In genomic region chr5:78547731-78548189, GRCh38 we compare ENCODE assay signal across 11 cellular contexts.
DNase-seq lines count a peak whose midpoint lies in the region; ATAC-seq, FAIRE-seq and TF ChIP-seq lines count a peak whose summit lies in the region.
"Had no signal": no experiment of that assay in that cellular context is flagged by ENCODE, and none has a peak within 500 bp of the region (broad histone marks: within the 10 kb centered on the region; RNA-seq: fewer than 3 reads in every experiment).

No MANE protein-coding gene starts in this region.

- no peak for TF ChIP-seq CTCF in H1 (IDR thresholded peaks at IDR 0.05; ENCODE audit: control extremely low read depth in 1 of 3, insufficient read depth in 1 of 3, low read depth in 1 of 3, low read length in 3 of 3)

- H2AFZ ChIP-seq in H1 (ENCODE audit: low read length), result no peak overlapping the region

- CTCF ChIA-PET in H1 (lab: Charles Lee; ENCODE audit: partially characterized antibody), result interaction anchor here (0.9 to 1.5 kb wide), 2 partner anchors 12 to 15 kb away, joined by 3 to 5 read pairs; no protein-coding TSS in a partner anchor

- H3K9ac ChIP-seq in H1 (replicated peaks in 1 of 4; ENCODE audit: extremely low read depth in 1 of 4, low read depth in 3 of 4, low read length in 3 of 4) (no peak overlapping the region), mucosa of rectum (ENCODE audit: low read depth in 1 of 2, low read length in 2 of 2) (peak overlapping the region in 1 of 2 donors; percentile 2)

- peaks cover 3% of the 10 kb centered on the region; the same call in 1 of the 2 replicates for H3K79me1 ChIP-seq in H1 (ENCODE audit: low read depth, low read length)

- peak overlapping the region; percentile 13 for H4K91ac ChIP-seq in H1 (replicated peaks; ENCODE audit: insufficient read length, low read length)

- H3K4me3 ChIP-seq in H1 (ENCODE audit: extremely low read depth in 1 of 4, insufficient read depth in 2 of 4, low read depth in 3 of 4, low read length in 4 of 4), result no peak overlapping the region
- H3K4me3 ChIP-seq in mucosa of rectum (ENCODE audit: low read length in 2 of 2), result no peak overlapping the region

- H3K56ac ChIP-seq in H1 (replicated peaks; ENCODE audit: insufficient read length, low read depth, low read length), result no peak overlapping the region

- H3K27ac Mint-ChIP-seq in activated T-cell treated with anti-CD3 and anti-CD28 coated beads, Interleukin-2, amount 50 U/mL, for 72 hours, result no peak overlapping the region
- H3K27ac Mint-ChIP-seq: activated B cell treated with CpG ODN at 0.5 μM for 24 hours had no signal

- DNase-seq in NCI-H82 (lab: John Stamatoyannopoulos, UW) (peak; percentile 17), NCI-H82 treated with DMSO at 0.1 percent for 48 hours (lab: John Stamatoyannopoulos, UW; ENCODE audit: unreplicated experiment) (no peak), H1 (ENCODE audit: low read depth in 1 of 2, low spot score in 2 of 2) (no peak), urothelium cell line (ENCODE audit: low spot score) (peak; percentile 44), CD1c-positive myeloid dendritic cell (ENCODE audit: extremely low spot score) (no peak)
- DNase-seq in activated T-cell treated with anti-CD3 and anti-CD28 coated beads, Interleukin-2, amount 50 U/mL, for 72 hours, result no peak
- DNase-seq: activated B cell treated with CpG ODN at 0.5 μM for 24 hours had no signal

- H3K27me3 Mint-ChIP-seq in activated T-cell treated with anti-CD3 and anti-CD28 coated beads, Interleukin-2, amount 50 U/mL, for 72 hours (ENCODE audit: low read depth), result no peaks in the 10 kb centered on the region
- H3K27me3 Mint-ChIP-seq: activated B cell treated with CpG ODN at 0.5 μM for 24 hours had no signal

- WGBS in H1 (ENCODE audit: extremely low coverage in 1 of 2, insufficient coverage in 1 of 2, insufficient read length in 1 of 2, insufficient replicate concordance in 2 of 2, low coverage in 1 of 2, low lambda C conversion rate in 2 of 2, missing lambda C conversion rate in 1 of 2), 2 experiments, result 81% methylated on average over 14 of the region's 14 CpGs; no CpG with 5 or more reads in 1 of the 2 experiments

- TF ChIP-seq EP300 in H1 (IDR thresholded peaks at IDR 0.05; ENCODE audit: borderline replicate concordance in 1 of 2, low read depth in 2 of 2, low read length in 2 of 2), result no peak

- no peak overlapping the region for H2BK12ac ChIP-seq in H1 (ENCODE audit: low read depth, low read length)

- no peaks in the 10 kb centered on the region for H3K9me3 Mint-ChIP-seq in activated T-cell treated with anti-CD3 and anti-CD28 coated beads, Interleukin-2, amount 50 U/mL, for 72 hours
- H3K9me3 Mint-ChIP-seq: activated B cell treated with CpG ODN at 0.5 μM for 24 hours had no signal

- POLR2A ChIA-PET in H1 (lab: Charles Lee; ENCODE audit: partially characterized antibody), result no interaction called here

- H3K14ac ChIP-seq in H1 (ENCODE audit: insufficient read length), result no peak overlapping the region

- H2BK20ac ChIP-seq in H1 (ENCODE audit: low read length), result no peak overlapping the region

- peak overlapping the region; percentile 22; the same call in 1 of the 2 replicates for H2BK5ac ChIP-seq in H1 (ENCODE audit: low read depth, low read length)

- H3K4me1 ChIP-seq in H1 (replicated peaks in 1 of 4; ENCODE audit: control insufficient read depth in 3 of 4, insufficient read depth in 4 of 4, low read length in 3 of 4) (peaks cover 0 to 15% (median 12%) of the 10 kb centered on the region in 4 experiments; a peak in 6 of 7 replicates), mucosa of rectum (ENCODE audit: control insufficient read depth in 2 of 2, insufficient read depth in 2 of 2, low read length in 2 of 2) (peaks cover 3% of the 10 kb centered on the region in 2 donors)

- peaks cover 0 to 7% of the 10 kb centered on the region in 2 experiments; a peak in 2 of 4 replicates for H3K9me3 ChIP-seq in H1 (ENCODE audit: insufficient read depth in 2 of 2, low read depth in 1 of 2, low read length in 1 of 2)
- H3K9me3 ChIP-seq in mucosa of rectum (ENCODE audit: control insufficient read depth in 2 of 2, low read length in 2 of 2), result no peaks in the 10 kb centered on the region

- no peak for FAIRE-seq in H1 (lab: Jason Lieb, UNC)
- FAIRE-seq in urothelium cell line (lab: Jason Lieb, UNC), result no peak
- FAIRE-seq: A204.1, colon had no signal

- no peak overlapping the region for H4K8ac ChIP-seq in H1 (ENCODE audit: extremely low read depth, insufficient read depth, low read length)

- peaks cover 0 to 5% (median 0%) of the 10 kb centered on the region in 4 experiments; a peak in 1 of 8 replicates for H3K36me3 ChIP-seq in H1 (ENCODE audit: control insufficient read depth in 2 of 4, insufficient read depth in 4 of 4, low read length in 3 of 4)
- peaks cover 0 to 4% of the 10 kb centered on the region in 2 donors for H3K36me3 ChIP-seq in mucosa of rectum (ENCODE audit: control insufficient read depth in 2 of 2, insufficient read depth in 2 of 2, low read length in 2 of 2)

- H2BK120ac ChIP-seq in H1 (replicated peaks; ENCODE audit: low read depth, low read length), result no peak overlapping the region

- no peak for ATAC-seq in activated T-cell treated with anti-CD3 and anti-CD28 coated beads, Interleukin-2, amount 50 U/mL, for 72 hours (replicated peaks in 1 of 2)
- ATAC-seq in GM21447 (IDR thresholded peaks at IDR 0.05; ENCODE audit: unreplicated experiment), result no peak

- no peaks in the 10 kb centered on the region for H3K4me1 Mint-ChIP-seq in activated T-cell treated with anti-CD3 and anti-CD28 coated beads, Interleukin-2, amount 50 U/mL, for 72 hours (ENCODE audit: low read depth)

- H3K27ac ChIP-seq in H1 (ENCODE audit: low read depth, low read length), result no peak overlapping the region
- H3K27ac ChIP-seq in mucosa of rectum (ENCODE audit: low read depth in 2 of 2, low read length in 2 of 2), result peak overlapping the region; percentile 28 to 66

- 0 out of 2 replicates have a peak overlapping the region, but pooled peaks have one; percentile 7 for H2AK5ac ChIP-seq in H1 (ENCODE audit: low read depth, low read length)

- H4K20me1 ChIP-seq in H1 (replicated peaks in 1 of 2; ENCODE audit: control insufficient read depth in 1 of 2, insufficient read depth in 2 of 2, low read length in 2 of 2), result no peaks in the 10 kb centered on the region

- H2BK15ac ChIP-seq in H1 (ENCODE audit: low read length), result no peak overlapping the region

- no peak for TF ChIP-seq RAD21 in H1 (IDR thresholded peaks at IDR 0.05 in 1 of 2, conservative IDR thresholded peaks at IDR 0.05 in 1 of 2; ENCODE audit: low read depth in 2 of 2, low read length in 2 of 2)

- H3K23me2 ChIP-seq in H1 (ENCODE audit: low read depth, low read length), result no peaks in the 10 kb centered on the region; the same call in 1 of the 2 replicates

- H3K18ac ChIP-seq in H1 (ENCODE audit: extremely low read depth, low read length), result no peak overlapping the region

- no peak overlapping the region for H3K4ac ChIP-seq in H1 (replicated peaks; ENCODE audit: insufficient read length, low read depth, low read length)

- no peak for TF ChIP-seq POLR2A in H1 (IDR thresholded peaks at IDR 0.05; ENCODE audit: control extremely low read depth in 1 of 2, low read depth in 2 of 2, low read length in 2 of 2)

- no peak overlapping the region for H3K23ac ChIP-seq in H1 (ENCODE audit: insufficient read length)

- no peak overlapping the region for H3K4me2 ChIP-seq in H1 (ENCODE audit: insufficient read depth in 1 of 2, low read depth in 2 of 2, low read length in 2 of 2)

- no peak overlapping the region for H4K5ac ChIP-seq in H1 (ENCODE audit: insufficient read length, low read depth, low read length)

- no peak overlapping the region for H3K4me3 Mint-ChIP-seq in activated T-cell treated with anti-CD3 and anti-CD28 coated beads, Interleukin-2, amount 50 U/mL, for 72 hours
- H3K4me3 Mint-ChIP-seq: activated B cell treated with CpG ODN at 0.5 μM for 24 hours had no signal

- no peaks in the 10 kb centered on the region for H3K36me3 Mint-ChIP-seq in activated T-cell treated with anti-CD3 and anti-CD28 coated beads, Interleukin-2, amount 50 U/mL, for 72 hours (ENCODE audit: insufficient read depth in 2 of 2)

- H3K27me3 ChIP-seq in H1 (replicated peaks in 1 of 4; ENCODE audit: control insufficient read depth in 3 of 4, extremely low read depth in 1 of 4, insufficient read depth in 3 of 4, low read length in 3 of 4) (no peaks in the 10 kb centered on the region), mucosa of rectum (ENCODE audit: control insufficient read depth in 2 of 2, insufficient read depth in 2 of 2, low read length in 2 of 2) (no peaks in the 10 kb centered on the region)

- H3K79me2 ChIP-seq in H1 (ENCODE audit: control insufficient read depth in 1 of 2, insufficient read depth in 2 of 2, low read length in 2 of 2), result peaks cover 0 to 21% of the 10 kb centered on the region in 2 experiments; a peak in 2 of 4 replicates

TF ChIP-seq in H1, 55 proteins besides CTCF, POLR2A, EP300 and RAD21:
- no peak for TF ChIP-seq SP1 (IDR thresholded peaks at IDR 0.05; ENCODE audit: low read depth, low read length)
- TF ChIP-seq SIRT6 (IDR thresholded peaks at IDR 0.05; ENCODE audit: low read length), result no peak
- TF ChIP-seq SP4 (IDR thresholded peaks at IDR 0.05; ENCODE audit: low read length), result no peak
- TF ChIP-seq RXRA (IDR thresholded peaks at IDR 0.05; ENCODE audit: insufficient read depth, low read depth, low read length), result no peak
- no peak for TF ChIP-seq POU5F1 (IDR thresholded peaks at IDR 0.05; ENCODE audit: low read depth, low read length)
- TF ChIP-seq BCL11A (IDR thresholded peaks at IDR 0.05; ENCODE audit: low read depth in 2 of 2, low read length in 2 of 2), result no peak
- no peak for TF ChIP-seq JUND (IDR thresholded peaks at IDR 0.05; ENCODE audit: low read length)
- no peak for TF ChIP-seq EGR1 (IDR thresholded peaks at IDR 0.05; ENCODE audit: borderline replicate concordance, low read depth, low read length)
- no peak for TF ChIP-seq CHD1 (IDR thresholded peaks at IDR 0.05; ENCODE audit: low read depth, low read length)
- TF ChIP-seq POLR2AphosphoS5 (IDR thresholded peaks at IDR 0.05; ENCODE audit: low read depth, low read length), result no peak
- TF ChIP-seq FOSL1 (IDR thresholded peaks at IDR 0.05; ENCODE audit: insufficient read depth, low read depth, low read length), result no peak
- TF ChIP-seq CTBP2 (IDR thresholded peaks at IDR 0.05; ENCODE audit: borderline replicate concordance, insufficient read depth, insufficient read length, low read length), result no peak

Comparison
In these comparisons a context has a peak if more than half of its experiments do, and no peak if none do; other contexts are left out.
1. DNase-seq: peak in NCI-H82 (single experiment) and urothelium cell line (single experiment); none in NCI-H82 treated with DMSO at 0.1 percent for 48 hours (single experiment), H1 (0 of 2), CD1c-positive myeloid dendritic cell (single experiment) and activated T-cell treated with anti-CD3 and anti-CD28 coated beads, Interleukin-2, amount 50 U/mL, for 72 hours (0 of 2).